ENCODE assay signal across 16 cellular contexts in genomic region chr15:79083154-79083553, GRCh38. TPM values are rescaled to one million over a fixed set of nuclear protein-coding genes. Genes with fewer than 3 reads are reported as not detected.
DNase-seq lines count a peak whose midpoint lies in the region; ATAC-seq, FAIRE-seq and TF ChIP-seq lines count a peak whose summit lies in the region.
"Had no signal": no experiment of that assay in that cellular context is flagged by ENCODE, and none has a peak within 500 bp of the region (broad histone marks: within the 10 kb centered on the region; RNA-seq: fewer than 3 reads in every experiment).

No MANE protein-coding gene starts in this region.

- H2BK15ac ChIP-seq in H1 (ENCODE audit: low read length) (no peak overlapping the region), neuronal stem cell (ENCODE audit: low read length) (no peak overlapping the region)

- no peak overlapping the region for H3K4me3 ChIP-seq in BLaER1
- H3K4me3 ChIP-seq in H1 (ENCODE audit: extremely low read depth in 1 of 4, insufficient read depth in 2 of 4, low read depth in 3 of 4, low read length in 4 of 4) = no peak overlapping the region
- H3K4me3 ChIP-seq in neuronal stem cell (ENCODE audit: low read length in 2 of 2) = no peak overlapping the region

- H3K4me3 Mint-ChIP-seq in activated CD4-positive, alpha-beta memory T cell treated with anti-CD3 and anti-CD28 coated beads for 36 hours = no peak overlapping the region
- H3K4me3 Mint-ChIP-seq in activated CD4-positive, alpha-beta memory T cell treated with anti-CD3 and anti-CD28 coated beads, Interleukin-2, amount 10 ng/mL, durations not matched to agents 7 days and 5 days = no peak overlapping the region
- no peak overlapping the region for H3K4me3 Mint-ChIP-seq in chondrocyte (ENCODE audit: unreplicated experiment)
- H3K4me3 Mint-ChIP-seq in activated naive CD4-positive, alpha-beta T cell treated with anti-CD3 and anti-CD28 coated beads for 36 hours = no peak overlapping the region
- H3K4me3 Mint-ChIP-seq: CD4-positive, CD25-positive, alpha-beta regulatory T cell had no signal

- no peak for FAIRE-seq in H1 (lab: Jason Lieb, UNC)
- FAIRE-seq: GM19239, H54 had no signal

- H2BK120ac ChIP-seq in H1 (replicated peaks; ENCODE audit: low read depth, low read length) (no peak overlapping the region), neuronal stem cell (ENCODE audit: low read depth, low read length) (no peak overlapping the region)

- DNase-seq in activated CD4-positive, alpha-beta memory T cell treated with anti-CD3 and anti-CD28 coated beads for 36 hours = peak; percentile 4
- DNase-seq in activated CD4-positive, alpha-beta memory T cell treated with anti-CD3 and anti-CD28 coated beads, Interleukin-2, amount 10 ng/mL, durations not matched to agents 7 days and 5 days = no peak
- DNase-seq in H1 (ENCODE audit: low read depth in 1 of 2, low spot score in 2 of 2) = no peak
- DNase-seq in neuronal stem cell (ENCODE audit: low spot score) = no peak
- DNase-seq in chondrocyte (ENCODE audit: low spot score) = no peak
- DNase-seq in activated naive CD4-positive, alpha-beta T cell treated with anti-CD3 and anti-CD28 coated beads for 36 hours = no peak
- DNase-seq: CD4-positive, CD25-positive, alpha-beta regulatory T cell; DMS53; GF-D8 had no signal

- H3K4me1 Mint-ChIP-seq in activated CD4-positive, alpha-beta memory T cell treated with anti-CD3 and anti-CD28 coated beads for 36 hours (ENCODE audit: low read depth) = no peaks in the 10 kb centered on the region
- no peaks in the 10 kb centered on the region for H3K4me1 Mint-ChIP-seq in activated CD4-positive, alpha-beta memory T cell treated with anti-CD3 and anti-CD28 coated beads, Interleukin-2, amount 10 ng/mL, durations not matched to agents 7 days and 5 days
- H3K4me1 Mint-ChIP-seq in chondrocyte (ENCODE audit: low read depth) = no peaks in the 10 kb centered on the region
- no peaks in the 10 kb centered on the region for H3K4me1 Mint-ChIP-seq in activated naive CD4-positive, alpha-beta T cell treated with anti-CD3 and anti-CD28 coated beads for 36 hours (ENCODE audit: low read depth)
- H3K4me1 Mint-ChIP-seq: CD4-positive, CD25-positive, alpha-beta regulatory T cell had no signal

- no peak overlapping the region for H4K91ac ChIP-seq in H1 (replicated peaks; ENCODE audit: insufficient read length, low read length)
- H4K91ac ChIP-seq in neuronal stem cell (ENCODE audit: low read depth, low read length, poor library complexity) = no peak overlapping the region

- H2AK5ac ChIP-seq in H1 (ENCODE audit: low read depth, low read length) = no peak overlapping the region
- H2AK5ac ChIP-seq in neuronal stem cell (ENCODE audit: low read depth, low read length) = no peak overlapping the region

- no peak overlapping the region for H2BK12ac ChIP-seq in H1 (ENCODE audit: low read depth, low read length)
- H2BK12ac ChIP-seq in neuronal stem cell (ENCODE audit: low read length) = no peak overlapping the region

- 86% methylated on average over 14 of the region's 14 CpGs; no CpG with 5 or more reads in 1 of the 2 experiments for WGBS in H1 (ENCODE audit: extremely low coverage in 1 of 2, insufficient coverage in 1 of 2, insufficient read length in 1 of 2, insufficient replicate concordance in 2 of 2, low coverage in 1 of 2, low lambda C conversion rate in 2 of 2, missing lambda C conversion rate in 1 of 2), 2 experiments
- no CpG with 5 or more reads among the region's 14 CpGs for WGBS in neuronal stem cell (ENCODE audit: extremely low coverage in 2 of 2, insufficient read length in 2 of 2, insufficient replicate concordance in 1 of 2), 2 donors

- no peak for TF ChIP-seq EP300 in H1 (IDR thresholded peaks at IDR 0.05; ENCODE audit: borderline replicate concordance in 1 of 2, low read depth in 2 of 2, low read length in 2 of 2)

- H3K36me3 ChIP-seq in BLaER1 (no peaks in the 10 kb centered on the region), H1 (ENCODE audit: control insufficient read depth in 2 of 4, insufficient read depth in 4 of 4, low read length in 3 of 4) (no peaks in the 10 kb centered on the region), neuronal stem cell (replicated peaks in 1 of 2; ENCODE audit: control insufficient read depth in 2 of 2, insufficient read depth in 2 of 2, low read length in 2 of 2) (no peaks in the 10 kb centered on the region)

- no peak overlapping the region for H3K14ac ChIP-seq in H1 (ENCODE audit: insufficient read length)
- H3K14ac ChIP-seq in neuronal stem cell (ENCODE audit: low read length) = peak overlapping the region; percentile 9

- peaks cover 6% of the 10 kb centered on the region for H3K27me3 Mint-ChIP-seq in activated CD4-positive, alpha-beta memory T cell treated with anti-CD3 and anti-CD28 coated beads for 36 hours
- H3K27me3 Mint-ChIP-seq in activated CD4-positive, alpha-beta memory T cell treated with anti-CD3 and anti-CD28 coated beads, Interleukin-2, amount 10 ng/mL, durations not matched to agents 7 days and 5 days = peaks cover 27% of the 10 kb centered on the region
- H3K27me3 Mint-ChIP-seq in chondrocyte (ENCODE audit: low read depth) = peaks cover 66% of the 10 kb centered on the region
- peaks cover 7% of the 10 kb centered on the region for H3K27me3 Mint-ChIP-seq in activated naive CD4-positive, alpha-beta T cell treated with anti-CD3 and anti-CD28 coated beads for 36 hours (ENCODE audit: low read depth)

- H3K79me1 ChIP-seq in H1 (ENCODE audit: low read depth, low read length) (no peaks in the 10 kb centered on the region), neuronal stem cell (ENCODE audit: low read depth, low read length) (no peaks in the 10 kb centered on the region)

- H3K79me2 ChIP-seq in H1 (ENCODE audit: control insufficient read depth in 1 of 2, insufficient read depth in 2 of 2, low read length in 2 of 2) = no peaks in the 10 kb centered on the region

- peaks cover 46% of the 10 kb centered on the region for H3K4me1 ChIP-seq in BLaER1
- H3K4me1 ChIP-seq in H1 (replicated peaks in 1 of 4; ENCODE audit: control insufficient read depth in 3 of 4, insufficient read depth in 4 of 4, low read length in 3 of 4) = no peaks in the 10 kb centered on the region
- peaks cover 0 to 3% of the 10 kb centered on the region in 2 donors for H3K4me1 ChIP-seq in neuronal stem cell (ENCODE audit: control insufficient read depth in 2 of 2, insufficient read depth in 1 of 2, low read depth in 1 of 2, low read length in 2 of 2)

- POLR2A ChIA-PET in activated CD4-positive, alpha-beta memory T cell treated with anti-CD3 and anti-CD28 coated beads for 36 hours (lab: Charles Lee) = no interaction called here
- POLR2A ChIA-PET in activated CD4-positive, alpha-beta memory T cell treated with anti-CD3 and anti-CD28 coated beads, Interleukin-2, amount 10 ng/mL, durations not matched to agents 7 days and 5 days (lab: Charles Lee) = no interaction called here
- POLR2A ChIA-PET in H1 (lab: Charles Lee; ENCODE audit: partially characterized antibody) = interaction anchor here (1.0 kb wide), 1 partner anchor 176 kb away, joined by 4 read pairs; no protein-coding TSS in a partner anchor

- CTCF ChIA-PET in activated CD4-positive, alpha-beta memory T cell treated with anti-CD3 and anti-CD28 coated beads for 36 hours (lab: Charles Lee) = no interaction called here
- CTCF ChIA-PET in activated CD4-positive, alpha-beta memory T cell treated with anti-CD3 and anti-CD28 coated beads, Interleukin-2, amount 10 ng/mL, durations not matched to agents 7 days and 5 days (lab: Charles Lee) = no interaction called here
- CTCF ChIA-PET in H1 (lab: Charles Lee; ENCODE audit: partially characterized antibody) = interaction anchor here (1.0 to 8.1 kb wide), 4 partner anchors 8 to 125 kb away, joined by 3 to 46 read pairs (median 6); no protein-coding TSS in a partner anchor
- CTCF ChIA-PET in activated naive CD4-positive, alpha-beta T cell treated with anti-CD3 and anti-CD28 coated beads for 36 hours (lab: Charles Lee) = no interaction called here

- no peak overlapping the region for H3K56ac ChIP-seq in H1 (replicated peaks; ENCODE audit: insufficient read length, low read depth, low read length)

- no peak overlapping the region for H2AFZ ChIP-seq in H1 (ENCODE audit: low read length)
- no peak overlapping the region for H2AFZ ChIP-seq in neuronal stem cell (ENCODE audit: low read length)

- H3K9me3 ChIP-seq in BLaER1 = no peaks in the 10 kb centered on the region
- H3K9me3 ChIP-seq in H1 (ENCODE audit: insufficient read depth in 2 of 2, low read depth in 1 of 2, low read length in 1 of 2) = no peaks in the 10 kb centered on the region
- peaks cover 0 to 5% of the 10 kb centered on the region in 2 donors for H3K9me3 ChIP-seq in neuronal stem cell (replicated peaks in 1 of 2; ENCODE audit: control insufficient read depth in 2 of 2, insufficient read depth in 1 of 2, low read depth in 1 of 2, low read length in 2 of 2)

- H4K20me1 ChIP-seq in BLaER1 (no peaks in the 10 kb centered on the region), H1 (replicated peaks in 1 of 2; ENCODE audit: control insufficient read depth in 1 of 2, insufficient read depth in 2 of 2, low read length in 2 of 2) (peaks cover 0 to 2% of the 10 kb centered on the region in 2 experiments)

- H3K4ac ChIP-seq in H1 (replicated peaks; ENCODE audit: insufficient read length, low read depth, low read length) = no peak overlapping the region
- no peak overlapping the region for H3K4ac ChIP-seq in neuronal stem cell (ENCODE audit: low read length)

- TF ChIP-seq RAD21 in H1 (IDR thresholded peaks at IDR 0.05 in 1 of 2, conservative IDR thresholded peaks at IDR 0.05 in 1 of 2; ENCODE audit: low read depth in 2 of 2, low read length in 2 of 2) = no peak

- intact Hi-C loops in activated CD4-positive, alpha-beta memory T cell treated with anti-CD3 and anti-CD28 coated beads for 36 hours (cut with micrococcal nuclease) = no loop called here
- intact Hi-C loops in activated naive CD4-positive, alpha-beta T cell treated with anti-CD3 and anti-CD28 coated beads for 36 hours (cut with micrococcal nuclease) = no loop called here

- H3K18ac ChIP-seq in H1 (ENCODE audit: extremely low read depth, low read length) = no peak overlapping the region
- no peak overlapping the region for H3K18ac ChIP-seq in neuronal stem cell (ENCODE audit: low read length)

- H2BK5ac ChIP-seq in H1 (ENCODE audit: low read depth, low read length) = no peak overlapping the region
- H2BK5ac ChIP-seq in neuronal stem cell (ENCODE audit: low read length) = no peak overlapping the region

- TF ChIP-seq CTCF in H1 (IDR thresholded peaks at IDR 0.05; ENCODE audit: control extremely low read depth in 1 of 3, insufficient read depth in 1 of 3, low read depth in 1 of 3, low read length in 3 of 3) (no peak), chondrocyte (IDR thresholded peaks at IDR 0.05) (no peak)

- TF ChIP-seq POLR2A in H1 (IDR thresholded peaks at IDR 0.05; ENCODE audit: control extremely low read depth in 1 of 2, low read depth in 2 of 2, low read length in 2 of 2) = no peak

- ATAC-seq in GM21423 (IDR thresholded peaks at IDR 0.05; ENCODE audit: unreplicated experiment) = no peak
- ATAC-seq: HCT116 had no signal

- no peak overlapping the region for H4K5ac ChIP-seq in H1 (ENCODE audit: insufficient read length, low read depth, low read length)

- H4K8ac ChIP-seq in H1 (ENCODE audit: extremely low read depth, insufficient read depth, low read length) = peak overlapping the region; percentile 14; the same call in 1 of the 2 replicates
- no peak overlapping the region for H4K8ac ChIP-seq in neuronal stem cell (ENCODE audit: low read depth, low read length)

- peak overlapping the region; percentile 30 for H3K4me2 ChIP-seq in BLaER1
- H3K4me2 ChIP-seq in H1 (ENCODE audit: insufficient read depth in 1 of 2, low read depth in 2 of 2, low read length in 2 of 2) = no peak overlapping the region
- no peak overlapping the region for H3K4me2 ChIP-seq in neuronal stem cell (ENCODE audit: insufficient read depth, low read length, poor library complexity, severe bottlenecking)

- H3K23ac ChIP-seq in H1 (ENCODE audit: insufficient read length) (no peak overlapping the region), neuronal stem cell (ENCODE audit: low read depth, low read length, poor library complexity) (no peak overlapping the region)

- no peak overlapping the region for H3K27ac Mint-ChIP-seq in activated CD4-positive, alpha-beta memory T cell treated with anti-CD3 and anti-CD28 coated beads for 36 hours
- no peak overlapping the region for H3K27ac Mint-ChIP-seq in activated CD4-positive, alpha-beta memory T cell treated with anti-CD3 and anti-CD28 coated beads, Interleukin-2, amount 10 ng/mL, durations not matched to agents 7 days and 5 days
- H3K27ac Mint-ChIP-seq in chondrocyte (ENCODE audit: unreplicated experiment) = no peak overlapping the region
- no peak overlapping the region for H3K27ac Mint-ChIP-seq in activated naive CD4-positive, alpha-beta T cell treated with anti-CD3 and anti-CD28 coated beads for 36 hours
- H3K27ac Mint-ChIP-seq: CD4-positive, CD25-positive, alpha-beta regulatory T cell had no signal

- H3K9ac ChIP-seq in BLaER1 (no peak overlapping the region), H1 (replicated peaks in 1 of 4; ENCODE audit: extremely low read depth in 1 of 4, low read depth in 3 of 4, low read length in 3 of 4) (no peak overlapping the region), neuronal stem cell (ENCODE audit: low read depth, low read length, poor library complexity) (no peak overlapping the region)

- no peaks in the 10 kb centered on the region for H3K23me2 ChIP-seq in H1 (ENCODE audit: low read depth, low read length)

- H3K27me3 ChIP-seq in BLaER1 = peaks cover 17% of the 10 kb centered on the region
- H3K27me3 ChIP-seq in H1 (replicated peaks in 1 of 4; ENCODE audit: control insufficient read depth in 3 of 4, extremely low read depth in 1 of 4, insufficient read depth in 3 of 4, low read length in 3 of 4) = peaks cover 10 to 40% (median 29%) of the 10 kb centered on the region in 4 experiments
- peaks cover 0 to 67% (median 6%) of the 10 kb centered on the region in 3 experiments for H3K27me3 ChIP-seq in neuronal stem cell (ENCODE audit: control insufficient read depth in 3 of 3, insufficient read depth in 3 of 3, low read depth in 1 of 3, low read length in 3 of 3)

- no peak overlapping the region for H2BK20ac ChIP-seq in H1 (ENCODE audit: low read length)

- H3K27ac ChIP-seq in BLaER1 (no peak overlapping the region), H1 (ENCODE audit: low read depth, low read length) (no peak overlapping the region), neuronal stem cell (replicated peaks; ENCODE audit: low read length) (no peak overlapping the region)
- H3K27ac ChIP-seq: 22Rv1, HL-60 had no signal

- H3K36me3 Mint-ChIP-seq in activated CD4-positive, alpha-beta memory T cell treated with anti-CD3 and anti-CD28 coated beads for 36 hours = no peaks in the 10 kb centered on the region
- no peaks in the 10 kb centered on the region for H3K36me3 Mint-ChIP-seq in activated CD4-positive, alpha-beta memory T cell treated with anti-CD3 and anti-CD28 coated beads, Interleukin-2, amount 10 ng/mL, durations not matched to agents 7 days and 5 days (ENCODE audit: low read depth)
- peaks cover 1% of the 10 kb centered on the region for H3K36me3 Mint-ChIP-seq in chondrocyte (ENCODE audit: low read depth)
- no peaks in the 10 kb centered on the region for H3K36me3 Mint-ChIP-seq in activated naive CD4-positive, alpha-beta T cell treated with anti-CD3 and anti-CD28 coated beads for 36 hours (ENCODE audit: low read depth)
- H3K36me3 Mint-ChIP-seq: CD4-positive, CD25-positive, alpha-beta regulatory T cell had no signal

- H3K9me3 Mint-ChIP-seq in activated CD4-positive, alpha-beta memory T cell treated with anti-CD3 and anti-CD28 coated beads for 36 hours = no peaks in the 10 kb centered on the region
- no peaks in the 10 kb centered on the region for H3K9me3 Mint-ChIP-seq in activated CD4-positive, alpha-beta memory T cell treated with anti-CD3 and anti-CD28 coated beads, Interleukin-2, amount 10 ng/mL, durations not matched to agents 7 days and 5 days
- no peaks in the 10 kb centered on the region for H3K9me3 Mint-ChIP-seq in chondrocyte (ENCODE audit: low read depth)
- no peaks in the 10 kb centered on the region for H3K9me3 Mint-ChIP-seq in activated naive CD4-positive, alpha-beta T cell treated with anti-CD3 and anti-CD28 coated beads for 36 hours
- H3K9me3 Mint-ChIP-seq: CD4-positive, CD25-positive, alpha-beta regulatory T cell had no signal

RNA-seq across cellular contexts. Expression of gene RASGRF1, which starts 7.4 kb away (rescaled TPM):
- under 1 TPM in 1 of 2 experiments, not detected in 1; 0.02 TPM for total RNA-seq in activated CD4-positive, alpha-beta memory T cell treated with anti-CD3 and anti-CD28 coated beads for 36 hours
- total RNA-seq in activated CD4-positive, alpha-beta memory T cell treated with anti-CD3 and anti-CD28 coated beads, Interleukin-2, amount 10 ng/mL, durations not matched to agents 7 days and 5 days = not detected
- 0.34 and 0.67 TPM in 2 replicates for total RNA-seq in H1 (2021; fragmentation: NEBNext Ultra II Directional; extraction: Animal tissue kit (Norgen Biotek cat#: 25700))
- 0.42 and 0.61 TPM in 2 replicates for polyA plus RNA-seq in H1 (2011; rRNA removed)
- 0.40 TPM for polyA plus RNA-seq in H1 (2011; cell fraction: cytosol; rRNA removed)
- 1.1 TPM for polyA plus RNA-seq in H1 (2011; cell fraction: nucleus; rRNA removed)
- polyA plus RNA-seq in H1 (2012, experiment 1 of 2) = 0.46 to 1.0 TPM (median 0.54 TPM) in 4 replicates
- polyA plus RNA-seq in H1 (2012, experiment 2 of 2) = 0.10 TPM
- 0.12 TPM for polyA plus RNA-seq in H1 (2013, experiment 1 of 2)
- 0.11 TPM for polyA plus RNA-seq in H1 (2013, experiment 2 of 2)
- 1.1 and 1.2 TPM in 2 replicates for polyA minus RNA-seq in H1 (2011; rRNA and poly(A)+ RNA removed)
- 1.0 TPM for polyA minus RNA-seq in H1 (2011; cell fraction: cytosol; rRNA and poly(A)+ RNA removed)
- 2.0 TPM for polyA minus RNA-seq in H1 (2011; cell fraction: nucleus; rRNA and poly(A)+ RNA removed)
- 0.07 TPM for polyA plus RNA-seq in neuronal stem cell (2013, experiment 1 of 2)
- 0.01 TPM for polyA plus RNA-seq in neuronal stem cell (2013, experiment 2 of 2)
- 0.10 TPM in 1 of 3 replicates, not detected in the others for total RNA-seq in chondrocyte
- not detected for total RNA-seq in activated naive CD4-positive, alpha-beta T cell treated with anti-CD3 and anti-CD28 coated beads for 36 hours
- total RNA-seq: CD4-positive, CD25-positive, alpha-beta regulatory T cell had no signal
- polyA plus RNA-seq: CD4-positive, CD25-positive, alpha-beta regulatory T cell had no signal
